In genomic region chr1:26153966-26154572, GRCh38 we compare ENCODE assay signal across 22 cellular contexts. TPM values are rescaled to one million over a fixed set of nuclear protein-coding genes. Genes with fewer than 3 reads are reported as not detected.
DNase-seq lines count a peak whose midpoint lies in the region; ATAC-seq and TF ChIP-seq lines count a peak whose summit lies in the region.
"Had no signal": no experiment of that assay in that cellular context is flagged by ENCODE, and none has a peak within 500 bp of the region (broad histone marks: within the 10 kb centered on the region; RNA-seq: fewer than 3 reads in every experiment).

No MANE protein-coding gene starts in this region.

- no peak overlapping the region for H3K18ac ChIP-seq in mesendoderm (ENCODE audit: low read length)

- H3K36me3 ChIP-seq in heart left ventricle (no peaks in the 10 kb centered on the region), Panc1 (ENCODE audit: control insufficient read depth, insufficient read depth, low read length) (no peaks in the 10 kb centered on the region), mesendoderm (ENCODE audit: control insufficient read depth, insufficient read depth, low read length) (no peaks in the 10 kb centered on the region)
- H3K36me3 ChIP-seq: HAP-1 had no signal

- peak overlapping the region; percentile 48 for H2AK5ac ChIP-seq in mesendoderm (ENCODE audit: low read length)

- H3K27ac ChIP-seq in heart left ventricle (peak overlapping the region in 7 of 12 donors; percentile 47 to 96 (median 84)), Panc1 (ENCODE audit: low read length) (no peak overlapping the region), mesendoderm (ENCODE audit: low read depth, low read length) (no peak overlapping the region)
- H3K27ac ChIP-seq: C4-2B, SK-N-MC had no signal

- peak overlapping the region; percentile 76 for H3K56ac ChIP-seq in mesendoderm (ENCODE audit: low read length)

- no peak overlapping the region for H3K9ac ChIP-seq in mesendoderm (ENCODE audit: low read length)

- H4K8ac ChIP-seq in mesendoderm (ENCODE audit: low read depth, low read length): no peak overlapping the region

- H3K27me3 ChIP-seq in heart left ventricle: peaks cover 0 to 18% (median 0%) of the 10 kb centered on the region in 9 donors
- H3K27me3 ChIP-seq in Panc1 (ENCODE audit: control insufficient read depth, insufficient read depth, low read length): no peaks in the 10 kb centered on the region
- H3K27me3 ChIP-seq in mesendoderm (ENCODE audit: insufficient read depth, low read length, poor library complexity): no peaks in the 10 kb centered on the region

- CTCF ChIA-PET in Panc1 (lab: Charles Lee): no interaction called here

- POLR2A ChIA-PET in Panc1 (lab: Charles Lee): no interaction called here

- intact Hi-C loops in heart left ventricle (cut with DNase I) (loop anchor here in 1 of 10 donors (10.0 kb wide), 1 partner anchor 249 kb away; the partner anchor contains the start of gene STMN1), Right ventricle myocardium superior (cut with DNase I) (no loop called here), Panc1 (cut with micrococcal nuclease; ENCODE audit: unreplicated experiment) (no loop called here)

- H3K4me1 ChIP-seq in heart left ventricle (peaks cover 6 to 53% (median 31%) of the 10 kb centered on the region in 12 donors), Panc1 (ENCODE audit: control insufficient read depth, insufficient read depth, low read length) (no peaks in the 10 kb centered on the region; the same call in 1 of the 2 replicates), mesendoderm (ENCODE audit: control insufficient read depth, low read depth, low read length) (peaks cover 24% of the 10 kb centered on the region)

- H2BK15ac ChIP-seq in mesendoderm (replicated peaks; ENCODE audit: low read depth): no peak overlapping the region

- no peak overlapping the region for H3K23ac ChIP-seq in mesendoderm (ENCODE audit: low read length)

- TF ChIP-seq CTCF in heart left ventricle (IDR thresholded peaks at IDR 0.05) (no peak), Panc1 (IDR thresholded peaks at IDR 0.05) (no peak)

- no peak overlapping the region for H3K4ac ChIP-seq in mesendoderm (ENCODE audit: low read depth, low read length)

- in situ Hi-C loops in Panc1 (cut with HindIII; ENCODE audit: low pct_unique_long_range_greater_than_20kb, low sequenced_read_pairs): no loop called here

- no peak for DNase-seq in heart left ventricle
- DNase-seq in Right ventricle myocardium superior: no peak
- no peak for DNase-seq in Panc1 (ENCODE audit: low read depth, low spot score)
- DNase-seq in mesendoderm: no peak
- no peak for DNase-seq in NCI-H2171 (lab: John Stamatoyannopoulos, UW)
- no peak for DNase-seq in NCI-H2029 (lab: John Stamatoyannopoulos, UW)
- DNase-seq in DMS 273 treated with DMSO at 0.1 percent for 48 hours (lab: John Stamatoyannopoulos, UW): no peak
- DNase-seq: 8988T, DMS79, Karpas-422, MV-4-11, NCI-H1105 treated with DMSO at 0.1 percent for 48 hours, NCI-H2081, NCI-H2171 treated with DMSO at 0.1 percent for 48 hours, NCI-H524 treated with DMSO at 0.1 percent for 48 hours, SHP77 had no signal

- no peak overlapping the region for H2BK120ac ChIP-seq in mesendoderm (ENCODE audit: low read depth, low read length)

- WGBS in heart left ventricle, 4 donors: 54 to 65% (median 60%) methylated on average over 5 of the region's 5 CpGs
- no CpG with 5 or more reads among the region's 5 CpGs for WGBS in mesendoderm (ENCODE audit: extremely low coverage, insufficient coverage, low lambda C conversion rate)

- no peak overlapping the region for H4K5ac ChIP-seq in mesendoderm (ENCODE audit: low read length)

- no peak overlapping the region for H2BK5ac ChIP-seq in mesendoderm (ENCODE audit: low read length)

- H3K9me3 ChIP-seq in heart left ventricle (no peaks in the 10 kb centered on the region), Panc1 (ENCODE audit: control insufficient read depth, insufficient read depth, low read depth, low read length) (no peaks in the 10 kb centered on the region)
- H3K9me3 ChIP-seq: HAP-1 had no signal

- H3K79me1 ChIP-seq in mesendoderm (ENCODE audit: low read length): no peaks in the 10 kb centered on the region

- H3K4me3 ChIP-seq in heart left ventricle (no peak overlapping the region), Panc1 (ENCODE audit: low read depth in 2 of 2, low read length in 2 of 2) (no peak overlapping the region), mesendoderm (ENCODE audit: low read length) (no peak overlapping the region)
- H3K4me3 ChIP-seq: HAP-1, SK-N-MC had no signal

- TF ChIP-seq POLR2A in heart left ventricle (IDR thresholded peaks at IDR 0.05): no peak

- no peaks in the 10 kb centered on the region for H3K79me2 ChIP-seq in mesendoderm (ENCODE audit: control insufficient read depth, insufficient read depth, low read length)

- BruUV-seq in Panc1 (replicated peaks; lab: Mats Ljungman, UMichigan): no TSS peak

- H3K4me2 ChIP-seq in mesendoderm (ENCODE audit: low read length): no peak overlapping the region

- ATAC-seq in heart left ventricle (no peak), Right ventricle myocardium superior (ENCODE audit: poor library complexity) (no peak), Panc1 (0 out of 2 replicates have a peak, but pooled peaks have one; percentile 22)

RNA-seq across cellular contexts. Expression of gene FAM110D, which starts 4.8 kb away (rescaled TPM):
- total RNA-seq in heart left ventricle (1 to 10 TPM; 2.5 to 6.5 (median 3.2) TPM), Right ventricle myocardium superior (4.0 TPM), Panc1 (2021; ENCODE audit: unreplicated experiment) (0.05 TPM)
- polyA plus RNA-seq in heart left ventricle: 1 to 10 TPM; 2.2 to 3.7 TPM
- polyA plus RNA-seq in Panc1 (2012; ENCODE audit: insufficient read length): 0.10 TPM
- 0.59 TPM for polyA plus RNA-seq in mesendoderm (2013, experiment 1 of 2)
- 0.53 TPM for polyA plus RNA-seq in mesendoderm (2013, experiment 2 of 2)
- total RNA-seq: M059J had no signal
- polyA plus RNA-seq: IgD-negative memory B cell had no signal

RNA-seq across cellular contexts. Expression of gene C1orf232, which starts 14.7 kb away (rescaled TPM):
- total RNA-seq in heart left ventricle (not detected), Right ventricle myocardium superior (not detected), Panc1 (2021; ENCODE audit: unreplicated experiment) (not detected)
- polyA plus RNA-seq in heart left ventricle: not detected
- not detected for polyA plus RNA-seq in Panc1 (2012; ENCODE audit: insufficient read length)
- not detected for polyA plus RNA-seq in mesendoderm (2013, experiment 1 of 2)
- polyA plus RNA-seq in mesendoderm (2013, experiment 2 of 2): not detected
- total RNA-seq: M059J, OCI-LY7 had no signal
- polyA plus RNA-seq: IgD-negative memory B cell had no signal

RNA-seq across cellular contexts. Expression of gene ZNF593, which starts 15.6 kb away (rescaled TPM):
- total RNA-seq in heart left ventricle: 10 to 100 TPM; 13.7 to 36.8 (median 21.0) TPM
- 100 to 1,000 TPM in 1 of 2 donors, 10 to 100 TPM in 1; 43.1 to 147 TPM for polyA plus RNA-seq in heart left ventricle
- 14.1 TPM for total RNA-seq in Right ventricle myocardium superior
- total RNA-seq in Panc1 (2021; ENCODE audit: unreplicated experiment): 108 TPM
- 150 TPM for polyA plus RNA-seq in Panc1 (2012; ENCODE audit: insufficient read length)
- 64.2 TPM for polyA plus RNA-seq in mesendoderm (2013, experiment 1 of 2)
- polyA plus RNA-seq in mesendoderm (2013, experiment 2 of 2): 64.2 TPM

RNA-seq across cellular contexts. Expression of gene ZNF593OS, which starts 17.6 kb away (rescaled TPM):
- total RNA-seq in heart left ventricle (not detected), Right ventricle myocardium superior (not detected), Panc1 (2021; ENCODE audit: unreplicated experiment) (not detected)
- not detected for polyA plus RNA-seq in heart left ventricle
- not detected for polyA plus RNA-seq in Panc1 (2012; ENCODE audit: insufficient read length)
- not detected for polyA plus RNA-seq in mesendoderm (2013, experiment 1 of 2)
- not detected for polyA plus RNA-seq in mesendoderm (2013, experiment 2 of 2)
- total RNA-seq: M059J, OCI-LY7 had no signal

RNA-seq across cellular contexts. Expression of gene CNKSR1, which starts 23.2 kb away (rescaled TPM):
- total RNA-seq in heart left ventricle: 1 to 10 TPM in 7 of 9 donors, under 1 TPM in 1, not detected in 1; 0.60 to 3.4 (median 1.4) TPM
- polyA plus RNA-seq in heart left ventricle: 1 to 10 TPM in 1 of 2 donors, under 1 TPM in 1; 0.80 to 1.6 TPM
- total RNA-seq in Right ventricle myocardium superior: 1.4 TPM
- total RNA-seq in Panc1 (2021; ENCODE audit: unreplicated experiment): 13.7 TPM
- polyA plus RNA-seq in Panc1 (2012; ENCODE audit: insufficient read length): 16.1 TPM
- 8.5 TPM for polyA plus RNA-seq in mesendoderm (2013, experiment 1 of 2)
- polyA plus RNA-seq in mesendoderm (2013, experiment 2 of 2): 8.5 TPM

Comparison
In these comparisons a context has a peak if more than half of its experiments do, and no peak if none do; other contexts are left out.
1. H3K27ac ChIP-seq: peak in heart left ventricle (7 of 12); none in Panc1 (single experiment) and mesendoderm (single experiment).